ENCODE assay signal across 1 cellular context in genomic region chr18:48990497-48991298, GRCh38.
A peak's percentile ranks its signal among the peaks of the same experiment; 100 is the strongest.
TF ChIP-seq lines count a peak whose summit lies in the region.

No MANE protein-coding gene starts in this region.

TF ChIP-seq in HepG2, 621 proteins besides CTCF, POLR2A, EP300 and RAD21 (continued from another document and continues in another):
- TF ChIP-seq PAXIP1 (CRISPR knock-in tag; conservative IDR thresholded peaks at IDR 0.05) (no peak; the same call in 1 of the 2 replicates), ZNF670 (CRISPR knock-in tag; IDR thresholded peaks at IDR 0.05; ENCODE audit: borderline replicate concordance) (no peak), EEA1 (CRISPR knock-in tag; IDR thresholded peaks at IDR 0.05; ENCODE audit: borderline replicate concordance) (no peak), ZNF572 (CRISPR knock-in tag; IDR thresholded peaks at IDR 0.05) (peak; percentile 49; the same call in 1 of the 2 replicates), KLF11 (CRISPR knock-in tag; IDR thresholded peaks at IDR 0.05) (no peak), MLXIP (CRISPR knock-in tag; IDR thresholded peaks at IDR 0.05; ENCODE audit: borderline replicate concordance) (no peak), THAP7 (CRISPR knock-in tag; IDR thresholded peaks at IDR 0.05) (no peak), TRIM22 (IDR thresholded peaks at IDR 0.05) (no peak), KLF16 (CRISPR knock-in tag; IDR thresholded peaks at IDR 0.05) (0 out of 4 replicates have a peak, but pooled peaks of 1 of the 2 experiments have one; percentile 21), SIX4 (CRISPR knock-in tag; IDR thresholded peaks at IDR 0.05) (no peak), ZNF235 (CRISPR knock-in tag; IDR thresholded peaks at IDR 0.05; ENCODE audit: borderline replicate concordance) (no peak), XRCC5 (optimal IDR thresholded peaks at IDR 0.05; ENCODE audit: low read length) (peak; percentile 62), ARHGAP35 (CRISPR knock-in tag; IDR thresholded peaks at IDR 0.05; ENCODE audit: borderline replicate concordance) (no peak), ZFP91 (CRISPR knock-in tag; IDR thresholded peaks at IDR 0.05; ENCODE audit: borderline replicate concordance) (no peak; the same call in 1 of the 2 replicates), ZNF232 (CRISPR knock-in tag; IDR thresholded peaks at IDR 0.05; ENCODE audit: borderline replicate concordance) (no peak), ZFY (CRISPR knock-in tag; IDR thresholded peaks at IDR 0.05) (peak; percentile 59; the same call in 1 of the 2 replicates), ZNF576 (CRISPR knock-in tag; IDR thresholded peaks at IDR 0.05) (0 out of 2 replicates have a peak, but pooled peaks have one; percentile 19), YEATS2 (CRISPR knock-in tag; IDR thresholded peaks at IDR 0.05; ENCODE audit: borderline replicate concordance) (no peak), HNF4G (IDR thresholded peaks at IDR 0.05; ENCODE audit: borderline replicate concordance, low read depth, low read length) (no peak), HNF4G (CRISPR knock-in tag; IDR thresholded peaks at IDR 0.05; ENCODE audit: borderline replicate concordance, low read depth) (no peak), HDAC6 (IDR thresholded peaks at IDR 0.05; ENCODE audit: low read depth, low read length) (no peak), SSRP1 (CRISPR knock-in tag; IDR thresholded peaks at IDR 0.05) (no peak)
- TF ChIP-seq, protein P1, sequence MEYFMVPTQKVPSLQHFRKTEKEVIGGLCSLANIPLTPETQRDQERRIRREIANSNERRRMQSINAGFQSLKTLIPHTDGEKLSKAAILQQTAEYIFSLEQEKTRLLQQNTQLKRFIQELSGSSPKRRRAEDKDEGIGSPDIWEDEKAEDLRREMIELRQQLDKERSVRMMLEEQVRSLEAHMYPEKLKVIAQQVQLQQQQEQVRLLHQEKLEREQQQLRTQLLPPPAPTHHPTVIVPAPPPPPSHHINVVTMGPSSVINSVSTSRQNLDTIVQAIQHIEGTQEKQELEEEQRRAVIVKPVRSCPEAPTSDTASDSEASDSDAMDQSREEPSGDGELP (IDR thresholded peaks at IDR 0.05; ENCODE audit: borderline replicate concordance, low read depth) = peak; percentile 51; the same call in 1 of the 2 replicates
- TF ChIP-seq, protein P2, sequence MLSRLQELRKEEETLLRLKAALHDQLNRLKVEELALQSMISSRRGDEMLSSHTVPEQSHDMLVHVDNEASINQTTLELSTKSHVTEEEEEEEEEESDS (CRISPR knock-in tag; IDR thresholded peaks at IDR 0.05; ENCODE audit: borderline replicate concordance) = no peak
- TF ChIP-seq, protein P3, sequence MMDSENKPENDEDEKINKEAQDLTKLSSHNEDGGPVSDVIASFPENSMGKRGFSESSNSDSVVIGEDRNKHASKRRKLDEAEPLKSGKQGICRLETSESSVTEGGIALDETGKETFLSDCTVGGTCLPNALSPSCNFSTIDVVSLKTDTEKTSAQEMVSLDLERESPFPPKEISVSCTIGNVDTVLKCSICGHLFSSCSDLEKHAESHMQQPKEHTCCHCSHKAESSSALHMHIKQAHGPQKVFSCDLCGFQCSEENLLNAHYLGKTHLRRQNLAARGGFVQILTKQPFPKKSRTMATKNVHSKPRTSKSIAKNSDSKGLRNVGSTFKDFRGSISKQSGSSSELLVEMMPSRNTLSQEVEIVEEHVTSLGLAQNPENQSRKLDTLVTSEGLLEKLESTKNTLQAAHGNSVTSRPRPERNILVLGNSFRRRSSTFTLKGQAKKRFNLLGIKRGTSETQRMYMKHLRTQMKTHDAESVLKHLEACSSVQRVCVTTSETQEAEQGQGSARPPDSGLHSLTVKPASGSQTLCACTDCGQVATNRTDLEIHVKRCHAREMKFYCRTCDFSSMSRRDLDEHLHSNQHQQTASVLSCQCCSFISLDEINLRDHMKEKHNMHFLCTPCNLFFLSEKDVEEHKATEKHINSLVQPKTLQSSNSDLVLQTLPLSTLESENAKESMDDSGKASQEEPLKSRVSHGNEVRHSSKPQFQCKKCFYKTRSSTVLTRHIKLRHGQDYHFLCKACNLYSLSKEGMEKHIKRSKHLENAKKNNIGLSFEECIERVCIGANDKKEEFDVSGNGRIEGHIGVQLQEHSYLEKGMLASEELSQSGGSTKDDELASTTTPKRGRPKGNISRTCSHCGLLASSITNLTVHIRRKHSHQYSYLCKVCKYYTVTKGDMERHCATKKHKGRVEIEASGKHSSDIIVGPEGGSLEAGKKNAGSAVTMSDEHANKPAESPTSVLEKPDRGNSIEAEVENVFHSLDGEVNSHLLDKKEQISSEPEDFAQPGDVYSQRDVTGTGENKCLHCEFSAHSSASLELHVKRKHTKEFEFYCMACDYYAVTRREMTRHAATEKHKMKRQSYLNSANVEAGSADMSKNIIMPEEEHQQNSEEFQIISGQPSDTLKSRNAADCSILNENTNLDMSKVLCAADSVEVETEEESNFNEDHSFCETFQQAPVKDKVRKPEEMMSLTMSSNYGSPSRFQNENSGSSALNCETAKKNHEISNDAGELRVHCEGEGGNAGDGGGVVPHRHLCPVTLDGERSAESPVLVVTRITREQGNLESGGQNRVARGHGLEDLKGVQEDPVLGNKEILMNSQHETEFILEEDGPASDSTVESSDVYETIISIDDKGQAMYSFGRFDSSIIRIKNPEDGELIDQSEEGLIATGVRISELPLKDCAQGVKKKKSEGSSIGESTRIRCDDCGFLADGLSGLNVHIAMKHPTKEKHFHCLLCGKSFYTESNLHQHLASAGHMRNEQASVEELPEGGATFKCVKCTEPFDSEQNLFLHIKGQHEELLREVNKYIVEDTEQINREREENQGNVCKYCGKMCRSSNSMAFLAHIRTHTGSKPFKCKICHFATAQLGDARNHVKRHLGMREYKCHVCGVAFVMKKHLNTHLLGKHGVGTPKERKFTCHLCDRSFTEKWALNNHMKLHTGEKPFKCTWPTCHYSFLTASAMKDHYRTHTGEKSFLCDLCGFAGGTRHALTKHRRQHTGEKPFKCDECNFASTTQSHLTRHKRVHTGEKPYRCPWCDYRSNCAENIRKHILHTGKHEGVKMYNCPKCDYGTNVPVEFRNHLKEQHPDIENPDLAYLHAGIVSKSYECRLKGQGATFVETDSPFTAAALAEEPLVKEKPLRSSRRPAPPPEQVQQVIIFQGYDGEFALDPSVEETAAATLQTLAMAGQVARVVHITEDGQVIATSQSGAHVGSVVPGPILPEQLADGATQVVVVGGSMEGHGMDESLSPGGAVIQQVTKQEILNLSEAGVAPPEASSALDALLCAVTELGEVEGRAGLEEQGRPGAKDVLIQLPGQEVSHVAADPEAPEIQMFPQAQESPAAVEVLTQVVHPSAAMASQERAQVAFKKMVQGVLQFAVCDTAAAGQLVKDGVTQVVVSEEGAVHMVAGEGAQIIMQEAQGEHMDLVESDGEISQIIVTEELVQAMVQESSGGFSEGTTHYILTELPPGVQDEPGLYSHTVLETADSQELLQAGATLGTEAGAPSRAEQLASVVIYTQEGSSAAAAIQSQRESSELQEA (CRISPR knock-in tag; IDR thresholded peaks at IDR 0.05; ENCODE audit: not compliant biosample characterization) = no peak
- TF ChIP-seq, protein P4, sequence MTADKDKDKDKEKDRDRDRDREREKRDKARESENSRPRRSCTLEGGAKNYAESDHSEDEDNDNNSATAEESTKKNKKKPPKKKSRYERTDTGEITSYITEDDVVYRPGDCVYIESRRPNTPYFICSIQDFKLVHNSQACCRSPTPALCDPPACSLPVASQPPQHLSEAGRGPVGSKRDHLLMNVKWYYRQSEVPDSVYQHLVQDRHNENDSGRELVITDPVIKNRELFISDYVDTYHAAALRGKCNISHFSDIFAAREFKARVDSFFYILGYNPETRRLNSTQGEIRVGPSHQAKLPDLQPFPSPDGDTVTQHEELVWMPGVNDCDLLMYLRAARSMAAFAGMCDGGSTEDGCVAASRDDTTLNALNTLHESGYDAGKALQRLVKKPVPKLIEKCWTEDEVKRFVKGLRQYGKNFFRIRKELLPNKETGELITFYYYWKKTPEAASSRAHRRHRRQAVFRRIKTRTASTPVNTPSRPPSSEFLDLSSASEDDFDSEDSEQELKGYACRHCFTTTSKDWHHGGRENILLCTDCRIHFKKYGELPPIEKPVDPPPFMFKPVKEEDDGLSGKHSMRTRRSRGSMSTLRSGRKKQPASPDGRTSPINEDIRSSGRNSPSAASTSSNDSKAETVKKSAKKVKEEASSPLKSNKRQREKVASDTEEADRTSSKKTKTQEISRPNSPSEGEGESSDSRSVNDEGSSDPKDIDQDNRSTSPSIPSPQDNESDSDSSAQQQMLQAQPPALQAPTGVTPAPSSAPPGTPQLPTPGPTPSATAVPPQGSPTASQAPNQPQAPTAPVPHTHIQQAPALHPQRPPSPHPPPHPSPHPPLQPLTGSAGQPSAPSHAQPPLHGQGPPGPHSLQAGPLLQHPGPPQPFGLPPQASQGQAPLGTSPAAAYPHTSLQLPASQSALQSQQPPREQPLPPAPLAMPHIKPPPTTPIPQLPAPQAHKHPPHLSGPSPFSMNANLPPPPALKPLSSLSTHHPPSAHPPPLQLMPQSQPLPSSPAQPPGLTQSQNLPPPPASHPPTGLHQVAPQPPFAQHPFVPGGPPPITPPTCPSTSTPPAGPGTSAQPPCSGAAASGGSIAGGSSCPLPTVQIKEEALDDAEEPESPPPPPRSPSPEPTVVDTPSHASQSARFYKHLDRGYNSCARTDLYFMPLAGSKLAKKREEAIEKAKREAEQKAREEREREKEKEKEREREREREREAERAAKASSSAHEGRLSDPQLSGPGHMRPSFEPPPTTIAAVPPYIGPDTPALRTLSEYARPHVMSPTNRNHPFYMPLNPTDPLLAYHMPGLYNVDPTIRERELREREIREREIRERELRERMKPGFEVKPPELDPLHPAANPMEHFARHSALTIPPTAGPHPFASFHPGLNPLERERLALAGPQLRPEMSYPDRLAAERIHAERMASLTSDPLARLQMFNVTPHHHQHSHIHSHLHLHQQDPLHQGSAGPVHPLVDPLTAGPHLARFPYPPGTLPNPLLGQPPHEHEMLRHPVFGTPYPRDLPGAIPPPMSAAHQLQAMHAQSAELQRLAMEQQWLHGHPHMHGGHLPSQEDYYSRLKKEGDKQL (CRISPR knock-in tag; IDR thresholded peaks at IDR 0.05; ENCODE audit: low read depth) = no peak
